Comparison of ENCODE assay signal across 31 cellular contexts in genomic region chr1:36984026-36984425, GRCh38. TPM values are rescaled to one million over a fixed set of nuclear protein-coding genes. Genes with fewer than 3 reads are reported as not detected.
DNase-seq lines count a peak whose midpoint lies in the region; FAIRE-seq and TF ChIP-seq lines count a peak whose summit lies in the region.
"Had no signal": no experiment of that assay in that cellular context is flagged by ENCODE, and none has a peak within 500 bp of the region (broad histone marks: within the 10 kb centered on the region; RNA-seq: fewer than 3 reads in every experiment).

No MANE protein-coding gene starts in this region.

- H3K23ac ChIP-seq in H9 (ENCODE audit: insufficient read length, low read depth, low read length) (no peak overlapping the region), H1 (ENCODE audit: insufficient read length) (no peak overlapping the region), neuronal stem cell (ENCODE audit: low read depth, low read length, poor library complexity) (no peak overlapping the region)

- no peaks in the 10 kb centered on the region for H3K27me3 ChIP-seq in H9 (ENCODE audit: insufficient read depth, low read length)
- no peaks in the 10 kb centered on the region for H3K27me3 ChIP-seq in H1 (replicated peaks in 1 of 4; ENCODE audit: control insufficient read depth in 3 of 4, extremely low read depth in 1 of 4, insufficient read depth in 3 of 4, low read length in 3 of 4)
- H3K27me3 ChIP-seq in neuronal stem cell (ENCODE audit: control insufficient read depth in 3 of 3, insufficient read depth in 3 of 3, low read depth in 1 of 3, low read length in 3 of 3), result peaks cover 0 to 6% (median 2%) of the 10 kb centered on the region in 3 experiments
- H3K27me3 ChIP-seq: BE2C, BLaER1 had no signal

- no peak for FAIRE-seq in H1 (lab: Jason Lieb, UNC)
- FAIRE-seq: A204.1, GM12878, GM12892, GM18507 had no signal

- no CpG with 5 or more reads among the region's 6 CpGs for WGBS in H9 (ENCODE audit: extremely low coverage, insufficient read length, low lambda C conversion rate)
- WGBS in H1 (ENCODE audit: extremely low coverage in 1 of 2, insufficient coverage in 1 of 2, insufficient read length in 1 of 2, insufficient replicate concordance in 2 of 2, low coverage in 1 of 2, low lambda C conversion rate in 2 of 2, missing lambda C conversion rate in 1 of 2), 2 experiments, result 77% methylated on average over 6 of the region's 6 CpGs; no CpG with 5 or more reads in 1 of the 2 experiments
- whole genome bisulfite sequencing in neuronal stem cell (ENCODE audit: extremely low coverage in 2 of 2, insufficient read length in 2 of 2, insufficient replicate concordance in 1 of 2), 2 donors, result no CpG with 5 or more reads among the region's 6 CpGs

- H2BK120ac ChIP-seq in H9 (ENCODE audit: low read depth, low read length, poor library complexity, severe bottlenecking) (no peak overlapping the region), H1 (replicated peaks; ENCODE audit: low read depth, low read length) (no peak overlapping the region), neuronal stem cell (ENCODE audit: low read depth, low read length) (no peak overlapping the region)

- H3K79me1 ChIP-seq in H9 (ENCODE audit: insufficient read depth, low read depth, low read length, poor library complexity, severe bottlenecking), result no peaks in the 10 kb centered on the region
- H3K79me1 ChIP-seq in H1 (ENCODE audit: low read depth, low read length), result no peaks in the 10 kb centered on the region
- no peaks in the 10 kb centered on the region for H3K79me1 ChIP-seq in neuronal stem cell (ENCODE audit: low read depth, low read length)

- no peak overlapping the region for H2BK12ac ChIP-seq in H9 (ENCODE audit: insufficient read length, low read depth, low read length)
- no peak overlapping the region for H2BK12ac ChIP-seq in H1 (ENCODE audit: low read depth, low read length)
- peak overlapping the region; percentile 59 for H2BK12ac ChIP-seq in neuronal stem cell (ENCODE audit: low read length)

- no peaks in the 10 kb centered on the region for H3K36me3 Mint-ChIP-seq in H9 (ENCODE audit: insufficient read depth in 1 of 3, low read depth in 3 of 3)
- H3K36me3 Mint-ChIP-seq: CD14-positive monocyte; CD4-positive, alpha-beta memory T cell; CD4-positive, CD25-positive, alpha-beta regulatory T cell; CD8-positive, alpha-beta memory T cell had no signal

- H3K56ac ChIP-seq in H9 (ENCODE audit: insufficient read length, low read depth, low read length) (no peak overlapping the region), H1 (replicated peaks; ENCODE audit: insufficient read length, low read depth, low read length) (no peak overlapping the region)

- H2BK20ac ChIP-seq in H9 (ENCODE audit: low read depth, low read length, poor library complexity, severe bottlenecking), result no peak overlapping the region
- H2BK20ac ChIP-seq in H1 (ENCODE audit: low read length), result no peak overlapping the region

- no peaks in the 10 kb centered on the region for H3K36me3 ChIP-seq in HEK293 (ENCODE audit: control insufficient read depth in 2 of 2, insufficient read depth in 1 of 2, low read length in 2 of 2)
- H3K36me3 ChIP-seq in H1 (ENCODE audit: control insufficient read depth in 2 of 4, insufficient read depth in 4 of 4, low read length in 3 of 4), result no peaks in the 10 kb centered on the region
- no peaks in the 10 kb centered on the region for H3K36me3 ChIP-seq in neuronal stem cell (replicated peaks in 1 of 2; ENCODE audit: control insufficient read depth in 2 of 2, insufficient read depth in 2 of 2, low read length in 2 of 2)
- H3K36me3 ChIP-seq: BE2C, BLaER1 had no signal

- no peaks in the 10 kb centered on the region for H3K4me1 ChIP-seq in H9 (ENCODE audit: insufficient read depth, low read length)
- H3K4me1 ChIP-seq in HEK293 (ENCODE audit: control insufficient read depth, insufficient read depth, low read length), result no peaks in the 10 kb centered on the region
- peaks cover 0 to 10% (median 5%) of the 10 kb centered on the region in 4 experiments; a peak in 3 of 7 replicates for H3K4me1 ChIP-seq in H1 (replicated peaks in 1 of 4; ENCODE audit: control insufficient read depth in 3 of 4, insufficient read depth in 4 of 4, low read length in 3 of 4)
- H3K4me1 ChIP-seq in neuronal stem cell (ENCODE audit: control insufficient read depth in 2 of 2, insufficient read depth in 1 of 2, low read depth in 1 of 2, low read length in 2 of 2), result peaks cover 0 to 28% of the 10 kb centered on the region in 2 donors
- H3K4me1 ChIP-seq: BE2C had no signal

- no peak overlapping the region for H2AFZ ChIP-seq in H9 (ENCODE audit: low read length)
- H2AFZ ChIP-seq in H1 (ENCODE audit: low read length), result no peak overlapping the region
- no peak overlapping the region for H2AFZ ChIP-seq in neuronal stem cell (ENCODE audit: low read length)

- H3K4ac ChIP-seq in H9 (ENCODE audit: low read depth, low read length) (no peak overlapping the region), H1 (replicated peaks; ENCODE audit: insufficient read length, low read depth, low read length) (no peak overlapping the region), neuronal stem cell (ENCODE audit: low read length) (peak overlapping the region; percentile 28)

- no peaks in the 10 kb centered on the region; a peak in 1 of 5 replicates for H3K9me3 Mint-ChIP-seq in H9
- H3K9me3 Mint-ChIP-seq: CD14-positive monocyte; CD4-positive, alpha-beta memory T cell; CD4-positive, CD25-positive, alpha-beta regulatory T cell; CD8-positive, alpha-beta memory T cell had no signal

- peaks cover 15% of the 10 kb centered on the region for H3K27me3 Mint-ChIP-seq in H9 (ENCODE audit: low read depth)
- H3K27me3 Mint-ChIP-seq: CD4-positive, CD25-positive, alpha-beta regulatory T cell had no signal

- H3K27ac ChIP-seq in H9 (ENCODE audit: insufficient read length, low read depth, low read length) (no peak overlapping the region), HEK293 (ENCODE audit: extremely low read depth, low read depth, low read length) (no peak overlapping the region), H1 (ENCODE audit: low read depth, low read length) (no peak overlapping the region), neuronal stem cell (replicated peaks; ENCODE audit: low read length) (no peak overlapping the region)
- H3K27ac ChIP-seq: BLaER1 had no signal

- CTCF ChIA-PET in HEK293 (lab: Yijun Ruan, JAX) (no interaction called here), H1 (lab: Charles Lee; ENCODE audit: partially characterized antibody) (interaction anchor here (1.0 to 1.6 kb wide), 3 partner anchors 25 to 430 kb away, joined by 3 read pairs; no protein-coding TSS in a partner anchor)

- no peak overlapping the region for H4K91ac ChIP-seq in H9 (ENCODE audit: insufficient read length, low read depth, low read length)
- no peak overlapping the region for H4K91ac ChIP-seq in H1 (replicated peaks; ENCODE audit: insufficient read length, low read length)
- peak overlapping the region; percentile 75 for H4K91ac ChIP-seq in neuronal stem cell (ENCODE audit: low read depth, low read length, poor library complexity)

- H3K23me2 ChIP-seq in H9 (ENCODE audit: insufficient read length, low read depth, low read length, poor library complexity, severe bottlenecking) (no peaks in the 10 kb centered on the region), H1 (ENCODE audit: low read depth, low read length) (peaks cover 7% of the 10 kb centered on the region; the same call in 1 of the 2 replicates)

- no peak for TF ChIP-seq POLR2A in H1 (IDR thresholded peaks at IDR 0.05; ENCODE audit: control extremely low read depth in 1 of 2, low read depth in 2 of 2, low read length in 2 of 2)
- no peak for TF ChIP-seq POLR2A in erythroblast (IDR thresholded peaks at IDR 0.05; ENCODE audit: low read length)

- H3K9me3 ChIP-seq in H9 (ENCODE audit: control insufficient read depth, low read depth, low read length), result no peaks in the 10 kb centered on the region
- H3K9me3 ChIP-seq in HEK293 (ENCODE audit: control insufficient read depth, insufficient read depth, low read depth, low read length), result no peaks in the 10 kb centered on the region
- no peaks in the 10 kb centered on the region for H3K9me3 ChIP-seq in H1 (ENCODE audit: insufficient read depth in 2 of 2, low read depth in 1 of 2, low read length in 1 of 2)
- no peaks in the 10 kb centered on the region for H3K9me3 ChIP-seq in neuronal stem cell (replicated peaks in 1 of 2; ENCODE audit: control insufficient read depth in 2 of 2, insufficient read depth in 1 of 2, low read depth in 1 of 2, low read length in 2 of 2)
- H3K9me3 ChIP-seq: BE2C, BLaER1 had no signal

- no peak overlapping the region for H4K8ac ChIP-seq in H9 (replicated peaks; ENCODE audit: insufficient read length, low read depth, low read length)
- H4K8ac ChIP-seq in H1 (ENCODE audit: extremely low read depth, insufficient read depth, low read length), result peak overlapping the region; percentile 31; the same call in 1 of the 2 replicates
- H4K8ac ChIP-seq in neuronal stem cell (ENCODE audit: low read depth, low read length), result peak overlapping the region; percentile 57

- POLR2A ChIA-PET in HEK293 (lab: Yijun Ruan, JAX) (no interaction called here), H1 (lab: Charles Lee; ENCODE audit: partially characterized antibody) (no interaction called here)

- no peak overlapping the region for H3K4me2 ChIP-seq in H9 (ENCODE audit: insufficient read depth, insufficient read length, low read length)
- H3K4me2 ChIP-seq in H1 (ENCODE audit: insufficient read depth in 1 of 2, low read depth in 2 of 2, low read length in 2 of 2), result no peak overlapping the region
- H3K4me2 ChIP-seq in neuronal stem cell (ENCODE audit: insufficient read depth, low read length, poor library complexity, severe bottlenecking), result no peak overlapping the region
- H3K4me2 ChIP-seq: BLaER1 had no signal

- H3K4me3 Mint-ChIP-seq in H9, result no peak overlapping the region
- H3K4me3 Mint-ChIP-seq: CD14-positive monocyte; CD4-positive, alpha-beta memory T cell; CD4-positive, CD25-positive, alpha-beta regulatory T cell; CD8-positive, alpha-beta memory T cell had no signal

- H3K18ac ChIP-seq in H9 (ENCODE audit: insufficient read length, low read depth, low read length), result no peak overlapping the region
- H3K18ac ChIP-seq in H1 (ENCODE audit: extremely low read depth, low read length), result no peak overlapping the region; the same call in 1 of the 2 replicates
- peak overlapping the region; percentile 21 for H3K18ac ChIP-seq in neuronal stem cell (ENCODE audit: low read length)

- H3K79me2 ChIP-seq in H9 (ENCODE audit: insufficient read depth, low read length), result no peaks in the 10 kb centered on the region
- H3K79me2 ChIP-seq in H1 (ENCODE audit: control insufficient read depth in 1 of 2, insufficient read depth in 2 of 2, low read length in 2 of 2), result no peaks in the 10 kb centered on the region

- no peak overlapping the region for H3K27ac Mint-ChIP-seq in H9
- H3K27ac Mint-ChIP-seq: CD14-positive monocyte; CD4-positive, alpha-beta memory T cell; CD4-positive, CD25-positive, alpha-beta regulatory T cell; CD8-positive, alpha-beta memory T cell had no signal

- H2AK5ac ChIP-seq in H9 (ENCODE audit: insufficient read length, low read length), result no peak overlapping the region
- peak overlapping the region; percentile 28; the same call in 1 of the 2 replicates for H2AK5ac ChIP-seq in H1 (ENCODE audit: low read depth, low read length)
- no peak overlapping the region for H2AK5ac ChIP-seq in neuronal stem cell (ENCODE audit: low read depth, low read length)

- peak overlapping the region; percentile 47 for H2BK5ac ChIP-seq in H9 (ENCODE audit: insufficient read length, low read length)
- no peak overlapping the region for H2BK5ac ChIP-seq in H1 (ENCODE audit: low read depth, low read length)
- no peak overlapping the region for H2BK5ac ChIP-seq in neuronal stem cell (ENCODE audit: low read length)

- H2BK15ac ChIP-seq in H9 (ENCODE audit: low read depth, low read length) (no peak overlapping the region), H1 (ENCODE audit: low read length) (peak overlapping the region; percentile 10; the same call in 1 of the 2 replicates), neuronal stem cell (ENCODE audit: low read length) (peak overlapping the region; percentile 16)

- DNase-seq in H9 (no peak), H1 (ENCODE audit: low read depth in 1 of 2, low spot score in 2 of 2) (no peak), neuronal stem cell (ENCODE audit: low spot score) (no peak), NCI-H446 (lab: John Stamatoyannopoulos, UW) (no peak), erythroblast (lab: John Stamatoyannopoulos, UW) (no peak)
- DNase-seq in activated effector memory CD4-positive, alpha-beta T cell treated with anti-CD3 and anti-CD28 coated beads, Interleukin-2, amount 50 U/mL, for 16 hours, result no peak
- no peak for DNase-seq in activated CD4-positive, alpha-beta T cell treated with anti-CD3 and anti-CD28 coated beads for 1 hour
- DNase-seq: 8988T; ACHN; BE2C; C1 segment of cervical spinal cord; CD4-positive, alpha-beta memory T cell; CD4-positive, CD25-positive, alpha-beta regulatory T cell; CD8-positive, alpha-beta memory T cell; COR-L47; DMS 273 treated with DMSO at 0.1 percent for 48 hours; DMS153; DMS53; DMS79; DND-41; EL; GDM1 had no signal

- TF ChIP-seq RAD21 in H1 (IDR thresholded peaks at IDR 0.05 in 1 of 2, conservative IDR thresholded peaks at IDR 0.05 in 1 of 2; ENCODE audit: low read depth in 2 of 2, low read length in 2 of 2), result no peak

- H3K4me3 ChIP-seq in HEK293 (ENCODE audit: low read depth, low read length) (no peak overlapping the region), H1 (ENCODE audit: extremely low read depth in 1 of 4, insufficient read depth in 2 of 4, low read depth in 3 of 4, low read length in 4 of 4) (no peak overlapping the region), neuronal stem cell (ENCODE audit: low read length in 2 of 2) (no peak overlapping the region)
- H3K4me3 ChIP-seq: BLaER1, GM12878 had no signal

- no peak for TF ChIP-seq EP300 in H1 (IDR thresholded peaks at IDR 0.05; ENCODE audit: borderline replicate concordance in 1 of 2, low read depth in 2 of 2, low read length in 2 of 2)

- H3T11ph ChIP-seq in H9 (ENCODE audit: low read length), result no peak overlapping the region

- no peak for TF ChIP-seq CTCF in H9 (conservative IDR thresholded peaks at IDR 0.05)
- TF ChIP-seq CTCF in HEK293 (tag by site-specific recombination; IDR thresholded peaks at IDR 0.05), result no peak
- TF ChIP-seq CTCF in H1 (IDR thresholded peaks at IDR 0.05; ENCODE audit: control extremely low read depth in 1 of 3, insufficient read depth in 1 of 3, low read depth in 1 of 3, low read length in 3 of 3), result no peak

- H3K9ac ChIP-seq in H9 (ENCODE audit: extremely low read depth, insufficient read length, low read length) (no peak overlapping the region), H1 (replicated peaks in 1 of 4; ENCODE audit: extremely low read depth in 1 of 4, low read depth in 3 of 4, low read length in 3 of 4) (no peak overlapping the region), neuronal stem cell (ENCODE audit: low read depth, low read length, poor library complexity) (peak overlapping the region; percentile 45)
- H3K9ac ChIP-seq: BLaER1 had no signal

- peaks cover 3 to 18% of the 10 kb centered on the region in 2 experiments for H3K4me1 Mint-ChIP-seq in H9
- H3K4me1 Mint-ChIP-seq: CD14-positive monocyte; CD4-positive, alpha-beta memory T cell; CD4-positive, CD25-positive, alpha-beta regulatory T cell; CD8-positive, alpha-beta memory T cell had no signal

- H4K5ac ChIP-seq in H9 (ENCODE audit: insufficient read length, low read depth, low read length) (no peak overlapping the region), H1 (ENCODE audit: insufficient read length, low read depth, low read length) (no peak overlapping the region)

- no peaks in the 10 kb centered on the region for H4K20me1 ChIP-seq in H9 (ENCODE audit: control insufficient read depth, insufficient read depth, insufficient read length)
- H4K20me1 ChIP-seq in H1 (replicated peaks in 1 of 2; ENCODE audit: control insufficient read depth in 1 of 2, insufficient read depth in 2 of 2, low read length in 2 of 2), result peaks cover 0 to 5% of the 10 kb centered on the region in 2 experiments
- H4K20me1 ChIP-seq: BLaER1 had no signal

- H3K14ac ChIP-seq in H9 (ENCODE audit: insufficient read depth, low read length) (no peak overlapping the region), H1 (ENCODE audit: insufficient read length) (no peak overlapping the region), neuronal stem cell (ENCODE audit: low read length) (peak overlapping the region; percentile 23)

RNA-seq across cellular contexts. Expression of gene GRIK3, which starts 50.3 kb away (rescaled TPM):
- total RNA-seq in H9 (2021), result 1.7 TPM in 2 replicates
- total RNA-seq in H1 (2021; fragmentation: NEBNext Ultra II Directional; extraction: Animal tissue kit (Norgen Biotek cat#: 25700)), result 3.4 and 3.7 TPM in 2 replicates
- polyA plus RNA-seq in H1 (2011; rRNA removed), result 2.1 and 2.5 TPM in 2 replicates
- polyA plus RNA-seq in H1 (2011; cell fraction: cytosol; rRNA removed), result 1.9 TPM
- 3.8 TPM for polyA plus RNA-seq in H1 (2011; cell fraction: nucleus; rRNA removed)
- 1.5 to 1.9 TPM (median 1.8 TPM) in 4 replicates for polyA plus RNA-seq in H1 (2012, experiment 1 of 2)
- 0.63 TPM for polyA plus RNA-seq in H1 (2012, experiment 2 of 2)
- 2.3 TPM for polyA plus RNA-seq in H1 (2013, experiment 1 of 2)
- 2.1 TPM for polyA plus RNA-seq in H1 (2013, experiment 2 of 2)
- polyA minus RNA-seq in H1 (2011; rRNA and poly(A)+ RNA removed), result 7.3 and 7.4 TPM in 2 replicates
- 1.8 TPM for polyA minus RNA-seq in H1 (2011; cell fraction: cytosol; rRNA and poly(A)+ RNA removed)
- polyA minus RNA-seq in H1 (2011; cell fraction: nucleus; rRNA and poly(A)+ RNA removed), result 2.9 TPM
- 1.2 TPM for polyA plus RNA-seq in neuronal stem cell (2013, experiment 1 of 2)
- 1.1 TPM for polyA plus RNA-seq in neuronal stem cell (2013, experiment 2 of 2)
- total RNA-seq: CD4-positive, alpha-beta memory T cell; CD4-positive, CD25-positive, alpha-beta regulatory T cell; CD8-positive, alpha-beta memory T cell; G401; GM12878 had no signal
- polyA plus RNA-seq: AG04450; CD14-positive monocyte; CD4-positive, alpha-beta memory T cell; CD4-positive, CD25-positive, alpha-beta regulatory T cell; CD8-positive, alpha-beta memory T cell; GM12878 had no signal
